ENCODE assay signal across 1 cellular context in genomic region chr19:49106648-49107135, GRCh38.
A peak's percentile ranks its signal among the peaks of the same experiment; 100 is the strongest.
TF ChIP-seq lines count a peak whose summit lies in the region.

No MANE protein-coding gene starts in this region.

TF ChIP-seq in H1, 55 proteins besides CTCF, POLR2A, EP300 and RAD21:
- TF ChIP-seq HDAC2 (IDR thresholded peaks at IDR 0.05; ENCODE audit: borderline replicate concordance in 1 of 2, low read depth in 2 of 2, low read length in 2 of 2): no peak
- TF ChIP-seq MAX (IDR thresholded peaks at IDR 0.05): 0 out of 2 replicates have a peak, but pooled peaks have one; percentile 29
